In the genomic region with DNA sequence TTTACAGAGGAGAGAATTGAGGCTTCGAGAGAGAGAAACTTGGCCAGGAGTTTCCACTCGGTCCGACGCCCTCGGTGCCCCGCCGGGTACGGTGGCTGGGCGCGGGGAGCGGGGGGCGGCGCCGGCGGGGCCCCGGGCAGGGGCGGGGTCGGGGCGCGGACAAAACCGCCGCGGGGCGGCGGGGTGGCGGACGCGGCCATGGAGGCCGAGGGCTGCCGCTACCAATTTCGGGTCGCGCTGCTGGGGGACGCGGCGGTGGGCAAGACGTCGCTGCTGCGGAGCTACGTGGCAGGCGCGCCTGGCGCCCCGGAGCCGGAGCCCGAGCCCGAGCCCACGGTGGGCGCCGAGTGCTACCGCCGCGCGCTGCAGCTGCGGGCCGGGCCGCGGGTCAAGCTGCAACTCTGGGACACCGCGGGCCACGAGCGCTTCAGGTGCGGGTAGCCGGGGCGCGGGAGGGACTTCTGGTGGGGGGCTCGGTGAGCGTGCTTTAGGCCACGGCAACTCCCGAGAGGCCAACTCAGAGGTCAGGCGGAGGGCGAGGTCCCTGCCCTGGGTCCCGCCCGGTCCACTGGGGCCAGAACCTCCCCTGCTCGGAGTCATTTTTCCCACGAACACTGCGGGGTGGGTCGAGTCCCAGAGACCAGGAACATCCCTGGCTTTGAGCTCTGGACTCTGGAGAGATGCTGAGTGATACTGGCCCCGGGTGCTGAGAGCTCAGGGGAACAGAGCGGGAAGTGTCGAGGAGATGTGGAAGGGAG, we compare ENCODE assay signal across 9 cellular contexts. TPM values are rescaled to one million over a fixed set of nuclear protein-coding genes. Genes with fewer than 3 reads are reported as not detected.
DNase-seq lines count a peak whose midpoint lies in the region; ATAC-seq and TF ChIP-seq lines count a peak whose summit lies in the region.
"Had no signal": no experiment of that assay in that cellular context is flagged by ENCODE, and none has a peak within 500 bp of the region (broad histone marks: within the 10 kb centered on the region; RNA-seq: fewer than 3 reads in every experiment).

No MANE protein-coding gene starts in this region.

- H3K4ac ChIP-seq in trophoblast cell (ENCODE audit: low read depth, low read length), result no peak overlapping the region

- H3K18ac ChIP-seq in trophoblast cell (ENCODE audit: low read length), result peak overlapping the region; percentile 41

- H3K27me3 ChIP-seq in SK-N-SH (ENCODE audit: insufficient read depth) (no peaks in the 10 kb centered on the region), trophoblast cell (ENCODE audit: insufficient read depth, low read length) (no peaks in the 10 kb centered on the region)

- CTCF ChIA-PET in SK-N-SH (lab: Yijun Ruan, JAX), result interaction anchor here (0.9 to 1.5 kb wide), 3 partner anchors 10 to 75 kb away, joined by 3 to 5 read pairs (median 3); no protein-coding TSS in a partner anchor

- H3F3A ChIP-seq in SK-N-SH (replicated peaks; ENCODE audit: insufficient read depth), result no peaks in the 10 kb centered on the region

- POLR2A ChIA-PET in SK-N-SH (lab: Yijun Ruan, JAX), result interaction anchor here (0.7 to 2.3 kb wide), 2 partner anchors 11 to 82 kb away, joined by 3 to 20 read pairs; no protein-coding TSS in a partner anchor

- no peaks in the 10 kb centered on the region for H3K9me3 Mint-ChIP-seq in activated T-cell treated with anti-CD3 and anti-CD28 coated beads, Interleukin-2, amount 50 U/mL, for 24 hours

- H4K20me1 ChIP-seq in SK-N-SH (ENCODE audit: insufficient read depth), result no peaks in the 10 kb centered on the region

- no peak for TF ChIP-seq RAD21 in SK-N-SH (IDR thresholded peaks at IDR 0.05; ENCODE audit: low read length)

- H2BK120ac ChIP-seq in trophoblast cell (ENCODE audit: insufficient read depth, low read length, poor library complexity), result peak overlapping the region; percentile 21

- H2AFZ ChIP-seq in SK-N-SH (ENCODE audit: low read depth) (peak overlapping the region; percentile 76; the same call in 1 of the 2 replicates), trophoblast cell (ENCODE audit: insufficient read depth, low read length, poor library complexity) (peak overlapping the region; percentile 82)

- no peak overlapping the region for H3K23ac ChIP-seq in trophoblast cell (ENCODE audit: low read length)

- WGBS in SK-N-SH (ENCODE audit: low lambda C conversion rate), result 30% methylated on average over 18 of the region's 81 CpGs
- WGBS in trophoblast cell (ENCODE audit: extremely low coverage, insufficient coverage, insufficient read length), result no CpG with 5 or more reads among the region's 81 CpGs

- peak overlapping the region; percentile 73 for H3K4me3 Mint-ChIP-seq in activated T-cell treated with anti-CD3 and anti-CD28 coated beads, Interleukin-2, amount 50 U/mL, for 24 hours

- H3K9me2 ChIP-seq in SK-N-SH, result no peaks in the 10 kb centered on the region

- DNase-seq in activated T-cell treated with anti-CD3 and anti-CD28 coated beads, Interleukin-2, amount 50 U/mL, for 24 hours, result peak; percentile 47
- DNase-seq in activated T-cell treated with anti-CD3 and anti-CD28 coated beads for 4 hours, result no peak
- DNase-seq in SK-N-SH, result peak; percentile 79
- peak in 1 of 2 donors; percentile 33 for DNase-seq in foreskin fibroblast
- DNase-seq in trophoblast cell, result peak in 1 of 2 donors; percentile 36
- DNase-seq in NCI-H774 (lab: John Stamatoyannopoulos, UW), result no peak

- no peaks in the 10 kb centered on the region for H3K79me2 ChIP-seq in SK-N-SH (ENCODE audit: insufficient read depth)
- H3K79me2 ChIP-seq in trophoblast cell (ENCODE audit: control insufficient read depth, insufficient read depth, low read length, poor library complexity), result peaks cover 5% of the 10 kb centered on the region

- peaks cover 6% of the 10 kb centered on the region for H3K4me1 Mint-ChIP-seq in activated T-cell treated with anti-CD3 and anti-CD28 coated beads, Interleukin-2, amount 50 U/mL, for 24 hours (ENCODE audit: low read depth)

- H3K4me2 ChIP-seq in SK-N-SH (peak overlapping the region; percentile 75), trophoblast cell (ENCODE audit: low read length) (peak overlapping the region; percentile 90)

- H4K91ac ChIP-seq in trophoblast cell (ENCODE audit: low read depth, low read length), result peak overlapping the region; percentile 70

- peaks cover 7% of the 10 kb centered on the region for H3K79me1 ChIP-seq in trophoblast cell (ENCODE audit: low read length)

- H3K4me3 ChIP-seq in SK-N-SH (ENCODE audit: low read depth in 2 of 2, low read length in 1 of 2) (peak overlapping the region; percentile 48 to 54), foreskin fibroblast (ENCODE audit: low read depth in 1 of 2, low read length in 2 of 2) (peak overlapping the region; percentile 54 to 60), trophoblast cell (ENCODE audit: low read depth, low read length) (peak overlapping the region; percentile 67)

- no peaks in the 10 kb centered on the region for H3K36me3 ChIP-seq in SK-N-SH (replicated peaks in 1 of 2; ENCODE audit: control insufficient read depth in 1 of 2, insufficient read depth in 2 of 2, low read length in 1 of 2)
- H3K36me3 ChIP-seq in trophoblast cell (ENCODE audit: control insufficient read depth in 1 of 2, insufficient read depth in 2 of 2, low read length in 2 of 2), result no peaks in the 10 kb centered on the region

- no peak for ATAC-seq in GM18870 (IDR thresholded peaks at IDR 0.05; ENCODE audit: unreplicated experiment)
- no peak for ATAC-seq in GM21786 (IDR thresholded peaks at IDR 0.05; ENCODE audit: unreplicated experiment)

- H3K36me3 Mint-ChIP-seq in activated T-cell treated with anti-CD3 and anti-CD28 coated beads, Interleukin-2, amount 50 U/mL, for 24 hours (ENCODE audit: low read depth), result peaks cover 7% of the 10 kb centered on the region

- peak overlapping the region; percentile 85 for H4K8ac ChIP-seq in trophoblast cell (ENCODE audit: low read depth, low read length)

- H2AK5ac ChIP-seq in trophoblast cell (ENCODE audit: low read length), result peak overlapping the region; percentile 59

- TF ChIP-seq CTCF in SK-N-SH (IDR thresholded peaks at IDR 0.05), result no peak
- TF ChIP-seq CTCF in foreskin fibroblast (IDR thresholded peaks at IDR 0.05; ENCODE audit: low read depth, low read length), result no peak

- no peak for TF ChIP-seq EP300 in SK-N-SH (IDR thresholded peaks at IDR 0.05; ENCODE audit: borderline replicate concordance in 1 of 2, low read depth in 1 of 2, low read length in 1 of 2)

- peak overlapping the region; percentile 74 for H4K12ac ChIP-seq in trophoblast cell (ENCODE audit: low read depth, low read length)

- peak overlapping the region; percentile 27 for H2BK5ac ChIP-seq in trophoblast cell (ENCODE audit: low read depth, low read length, poor library complexity)

- no peak overlapping the region for H3K27ac Mint-ChIP-seq in activated T-cell treated with anti-CD3 and anti-CD28 coated beads, Interleukin-2, amount 50 U/mL, for 24 hours

- peak overlapping the region; percentile 80 for H2BK12ac ChIP-seq in trophoblast cell (ENCODE audit: low read length)

- no peaks in the 10 kb centered on the region for H3K9me3 ChIP-seq in SK-N-SH
- H3K9me3 ChIP-seq in trophoblast cell (ENCODE audit: insufficient read depth, low read depth, low read length), result no peaks in the 10 kb centered on the region

- H3K9ac ChIP-seq in SK-N-SH, result peak overlapping the region; percentile 43; the same call in 1 of the 2 replicates
- no peak overlapping the region for H3K9ac ChIP-seq in trophoblast cell (ENCODE audit: low read length)

- H3K14ac ChIP-seq in trophoblast cell (ENCODE audit: low read length), result peak overlapping the region; percentile 89

- H3K4me1 ChIP-seq in SK-N-SH (ENCODE audit: control insufficient read depth in 1 of 2, insufficient read depth in 2 of 2, low read depth in 1 of 2, low read length in 1 of 2), result peaks cover 6 to 12% of the 10 kb centered on the region in 2 experiments; a peak in 2 of 4 replicates
- peaks cover 8 to 10% of the 10 kb centered on the region in 2 experiments for H3K4me1 ChIP-seq in trophoblast cell (ENCODE audit: control insufficient read depth in 1 of 2, insufficient read depth in 2 of 2, low read length in 2 of 2)

- H3K27ac ChIP-seq in SK-N-SH (ENCODE audit: low read depth in 2 of 2, low read length in 1 of 2), result no peak overlapping the region
- H3K27ac ChIP-seq in trophoblast cell (ENCODE audit: low read depth, low read length), result no peak overlapping the region

- H3K27me3 Mint-ChIP-seq in activated T-cell treated with anti-CD3 and anti-CD28 coated beads, Interleukin-2, amount 50 U/mL, for 24 hours, result peaks cover 17% of the 10 kb centered on the region

TF ChIP-seq in SK-N-SH, 30 proteins besides CTCF, POLR2A, EP300 and RAD21 (continues in another document):
- TF ChIP-seq JUND (IDR thresholded peaks at IDR 0.05) (no peak), FOXJ3 (CRISPR knock-in tag; IDR thresholded peaks at IDR 0.05) (no peak), GATA2 (CRISPR knock-in tag; IDR thresholded peaks at IDR 0.05) (no peak), TCF12 (IDR thresholded peaks at IDR 0.05) (no peak), RXRA (IDR thresholded peaks at IDR 0.05; ENCODE audit: borderline replicate concordance, low read depth) (no peak), POLR2AphosphoS5 (IDR thresholded peaks at IDR 0.05; ENCODE audit: low read depth, low read length) (no peak), NRF1 (IDR thresholded peaks at IDR 0.05; ENCODE audit: low read depth, low read length) (no peak), TAF1 (IDR thresholded peaks at IDR 0.05; ENCODE audit: borderline replicate concordance, low read depth, low read length) (no peak), MXI1 (IDR thresholded peaks at IDR 0.05; ENCODE audit: low read depth, low read length) (no peak), NFIC (IDR thresholded peaks at IDR 0.05; ENCODE audit: borderline replicate concordance) (no peak)
- TF ChIP-seq, protein P1, sequence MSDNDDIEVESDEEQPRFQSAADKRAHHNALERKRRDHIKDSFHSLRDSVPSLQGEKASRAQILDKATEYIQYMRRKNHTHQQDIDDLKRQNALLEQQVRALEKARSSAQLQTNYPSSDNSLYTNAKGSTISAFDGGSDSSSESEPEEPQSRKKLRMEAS (IDR thresholded peaks at IDR 0.05; ENCODE audit: low read depth), result no peak

RNA-seq across cellular contexts. Expression of a gene that starts 0.4 kb away (rescaled TPM):
- polyA plus RNA-seq in SK-N-SH (2012; rRNA removed), result 4.6 and 5.5 TPM in 2 replicates
- 3.2 and 4.9 TPM in 2 replicates for polyA plus RNA-seq in SK-N-SH (2012; cell fraction: cytosol; rRNA removed)
- 1.4 and 1.5 TPM in 2 replicates for polyA plus RNA-seq in SK-N-SH (2012; cell fraction: nucleus; rRNA removed)
- polyA plus RNA-seq in trophoblast cell (2013), result 3.4 and 3.8 TPM in 2 replicates

RNA-seq across cellular contexts. Expression of a gene that starts 39.6 kb away (rescaled TPM):
- 25.8 and 31.2 TPM in 2 replicates for polyA plus RNA-seq in SK-N-SH (2012; rRNA removed)
- polyA plus RNA-seq in SK-N-SH (2012; cell fraction: cytosol; rRNA removed), result 26.7 and 28.3 TPM in 2 replicates
- 32.6 and 44.8 TPM in 2 replicates for polyA plus RNA-seq in SK-N-SH (2012; cell fraction: nucleus; rRNA removed)
- polyA plus RNA-seq in trophoblast cell (2013), result 50.8 and 53.6 TPM in 2 replicates

RNA-seq across cellular contexts. Expression of a gene that starts 50.4 kb away (rescaled TPM):
- polyA plus RNA-seq in SK-N-SH (2012; rRNA removed), result 34.9 and 44.2 TPM in 2 replicates
- polyA plus RNA-seq in SK-N-SH (2012; cell fraction: cytosol; rRNA removed), result 47.9 and 60.4 TPM in 2 replicates
- 8.3 and 15.5 TPM in 2 replicates for polyA plus RNA-seq in SK-N-SH (2012; cell fraction: nucleus; rRNA removed)
- 51.0 and 52.7 TPM in 2 replicates for polyA plus RNA-seq in trophoblast cell (2013)

RNA-seq across cellular contexts. Expression of a gene that starts 55.9 kb away (rescaled TPM):
- polyA plus RNA-seq in SK-N-SH (2012; rRNA removed), result not detected in 2 replicates
- polyA plus RNA-seq in SK-N-SH (2012; cell fraction: cytosol; rRNA removed), result not detected in 2 replicates
- not detected in 2 replicates for polyA plus RNA-seq in SK-N-SH (2012; cell fraction: nucleus; rRNA removed)
- polyA plus RNA-seq in trophoblast cell (2013), result not detected in 2 replicates
- polyA plus RNA-seq: adipose tissue had no signal

Comparison
In these comparisons a context has a peak if more than half of its experiments do, and no peak if none do; other contexts are left out.
1. DNase-seq: peak in activated T-cell treated with anti-CD3 and anti-CD28 coated beads, Interleukin-2, amount 50 U/mL, for 24 hours (single experiment) and SK-N-SH (single experiment); none in activated T-cell treated with anti-CD3 and anti-CD28 coated beads for 4 hours (single experiment) and NCI-H774 (single experiment).
2. Peak in every context shown above with its lines, with median percentiles within 50 percentile points of each other: H3K4me3 ChIP-seq.